Comparison of ENCODE assay signal across 9 cellular contexts in genomic region chr5:176534640-176535039, GRCh38. TPM values are rescaled to one million over a fixed set of nuclear protein-coding genes. Genes with fewer than 3 reads are reported as not detected.
DNase-seq lines count a peak whose midpoint lies in the region; ATAC-seq and TF ChIP-seq lines count a peak whose summit lies in the region.
"Had no signal": no experiment of that assay in that cellular context is flagged by ENCODE, and none has a peak within 500 bp of the region (broad histone marks: within the 10 kb centered on the region; RNA-seq: fewer than 3 reads in every experiment).

No MANE protein-coding gene starts in this region.

- H3K27me3 ChIP-seq in ovary, result no peaks in the 10 kb centered on the region

- no peak for TF ChIP-seq EP300 in ovary (IDR thresholded peaks at IDR 0.05)

- TF ChIP-seq POLR2A in NB4 (IDR thresholded peaks at IDR 0.05; ENCODE audit: extremely low read depth, insufficient read length) (no peak), ovary (IDR thresholded peaks at IDR 0.05) (no peak)

- DNase-seq in Caki2 (ENCODE audit: low read depth) (peak; percentile 57), NB4 (ENCODE audit: low read depth) (no peak), endothelial cell (ENCODE audit: low spot score) (no peak), ovary (peak in 2 of 5 donors; percentile 28 to 29), iPS-NIHi11 (ENCODE audit: low spot score) (no peak), CD1c-positive myeloid dendritic cell (ENCODE audit: extremely low spot score) (no peak), GF-D8 (lab: John Stamatoyannopoulos, UW) (no peak)

- peaks cover 49% of the 10 kb centered on the region for H3K4me1 Mint-ChIP-seq in endothelial cell (ENCODE audit: unreplicated experiment)

- H3K36me3 ChIP-seq in ovary, result no peaks in the 10 kb centered on the region

- H3K36me3 Mint-ChIP-seq in endothelial cell (ENCODE audit: low read depth, unreplicated experiment), result peaks cover 8% of the 10 kb centered on the region

- peak overlapping the region; percentile 2 to 93 for H3K27ac ChIP-seq in ovary

- H3K4me3 ChIP-seq in NB4 (ENCODE audit: low read depth, low read length) (peak overlapping the region; percentile 80), ovary (no peak overlapping the region)

- peaks cover 16% of the 10 kb centered on the region for H3K4me1 ChIP-seq in ovary (ENCODE audit: insufficient read depth)

- no peaks in the 10 kb centered on the region for H3K9me3 Mint-ChIP-seq in endothelial cell (ENCODE audit: unreplicated experiment)

- no peaks in the 10 kb centered on the region for H3K9me3 ChIP-seq in ovary

- peak overlapping the region; percentile 83 for H3K27ac Mint-ChIP-seq in endothelial cell (ENCODE audit: unreplicated experiment)

- no peak for ATAC-seq in HG03025 (IDR thresholded peaks at IDR 0.05; ENCODE audit: low FRiP score, unreplicated experiment)

- 64 to 66% (median 65%) methylated on average over 4 of the region's 4 CpGs for WGBS in ovary, 3 donors

- intact Hi-C loops in ovary (cut with DNase I), result no loop called here

- H3K27me3 Mint-ChIP-seq in endothelial cell (ENCODE audit: unreplicated experiment), result peaks cover 14% of the 10 kb centered on the region

- H3K4me3 Mint-ChIP-seq in endothelial cell (ENCODE audit: unreplicated experiment), result peak overlapping the region; percentile 70

- in situ Hi-C loops in Caki2 (cut with HindIII; ENCODE audit: low pct_unique_long_range_greater_than_20kb, low sequenced_read_pairs), result no loop called here

- TF ChIP-seq CTCF in NB4 (IDR thresholded peaks at IDR 0.05; ENCODE audit: low read depth, low read length), result no peak
- no peak for TF ChIP-seq CTCF in endothelial cell (IDR thresholded peaks at IDR 0.05; ENCODE audit: unreplicated experiment)
- TF ChIP-seq CTCF in ovary (IDR thresholded peaks at IDR 0.05), result no peak

RNA-seq across cellular contexts. Expression of gene RNF44, which starts 2.6 kb away (rescaled TPM):
- total RNA-seq in Caki2 (2014; rRNA removed; shearing (Covaris generic); ENCODE audit: low replicate concordance), result 2.0 and 18.7 TPM in 2 replicates
- total RNA-seq in endothelial cell (ENCODE audit: unreplicated experiment) (103 TPM), ovary (10 to 100 TPM; 16.6 to 44.7 (median 30.8) TPM)
- polyA plus RNA-seq in ovary, result 10 to 100 TPM in 1 of 2 donors, 1 to 10 TPM in 1; 9.2 to 23.8 TPM

RNA-seq across cellular contexts. Expression of gene CDHR2, which starts 14.5 kb away (rescaled TPM):
- 0.23 and 1.2 TPM in 2 replicates for total RNA-seq in Caki2 (2014; rRNA removed; shearing (Covaris generic); ENCODE audit: low replicate concordance)
- total RNA-seq in endothelial cell (ENCODE audit: unreplicated experiment) (0.85 TPM), ovary (1 to 10 TPM in 1 of 7 donors, under 1 TPM in 1, not detected in 5; 0.20 to 2.0 TPM)
- polyA plus RNA-seq in ovary, result under 1 TPM in 1 of 2 donors, not detected in 1; 0.10 TPM
- total RNA-seq: RPMI7951 had no signal
